In genomic region chr9:69758981-69759477, GRCh38 we compare ENCODE assay signal across 2 cellular contexts.
TF ChIP-seq lines count a peak whose summit lies in the region.

No MANE protein-coding gene starts in this region.

TF ChIP-seq in A549, 52 proteins besides CTCF, POLR2A, EP300 and RAD21:
- TF ChIP-seq ELK1 (IDR thresholded peaks at IDR 0.05; ENCODE audit: low read depth, low read length), result no peak
- TF ChIP-seq CBX2 (IDR thresholded peaks at IDR 0.05; ENCODE audit: borderline replicate concordance, low read depth), result no peak
- no peak for TF ChIP-seq REST (IDR thresholded peaks at IDR 0.05)
- no peak for TF ChIP-seq MYC (IDR thresholded peaks at IDR 0.05; ENCODE audit: borderline replicate concordance, low read length)
- TF ChIP-seq MAZ (IDR thresholded peaks at IDR 0.05; ENCODE audit: borderline replicate concordance, low read depth, low read length), result no peak
- TF ChIP-seq KDM5A (IDR thresholded peaks at IDR 0.05), result no peak
- no peak for TF ChIP-seq PBX3 (IDR thresholded peaks at IDR 0.05)
- no peak for TF ChIP-seq ZC3H11A (IDR thresholded peaks at IDR 0.05)
- no peak for TF ChIP-seq HDAC2 (IDR thresholded peaks at IDR 0.05)
- TF ChIP-seq JUNB (IDR thresholded peaks at IDR 0.05), result no peak
- TF ChIP-seq HMGXB4 (CRISPR knock-in tag; IDR thresholded peaks at IDR 0.05; ENCODE audit: borderline replicate concordance), result no peak
- no peak for TF ChIP-seq FOSL2 (IDR thresholded peaks at IDR 0.05)
- TF ChIP-seq FOSL2 (CRISPR knock-in tag; IDR thresholded peaks at IDR 0.05), result no peak
- TF ChIP-seq RFX5 (IDR thresholded peaks at IDR 0.05), result no peak
- TF ChIP-seq HOXA7 (CRISPR knock-in tag; IDR thresholded peaks at IDR 0.05), result no peak
- TF ChIP-seq TP53 (CRISPR knock-in tag; IDR thresholded peaks at IDR 0.05), result no peak
- TF ChIP-seq USF2 (IDR thresholded peaks at IDR 0.05), result no peak
- TF ChIP-seq ZNF302 (CRISPR knock-in tag; IDR thresholded peaks at IDR 0.05), result no peak
- no peak for TF ChIP-seq JUN (IDR thresholded peaks at IDR 0.05)
TF ChIP-seq in A549: peak in this region for 0.

TF ChIP-seq in HepG2, 621 proteins besides CTCF, POLR2A, EP300 and RAD21 (continued from another document):
- TF ChIP-seq HBP1 (CRISPR knock-in tag; IDR thresholded peaks at IDR 0.05; ENCODE audit: low read depth), result no peak
- TF ChIP-seq NR2C2 (CRISPR knock-in tag; IDR thresholded peaks at IDR 0.05; ENCODE audit: borderline replicate concordance), result no peak
- no peak for TF ChIP-seq HOXD1 (CRISPR knock-in tag; IDR thresholded peaks at IDR 0.05)
